Comparison of ENCODE assay signal across 16 cellular contexts in genomic region chr21:45545691-45546531, GRCh38. TPM values are rescaled to one million over a fixed set of nuclear protein-coding genes. Genes with fewer than 3 reads are reported as not detected.
DNase-seq lines count a peak whose midpoint lies in the region; ATAC-seq lines count a peak whose summit lies in the region.
"Had no signal": no experiment of that assay in that cellular context is flagged by ENCODE, and none has a peak within 500 bp of the region (broad histone marks: within the 10 kb centered on the region; RNA-seq: fewer than 3 reads in every experiment).

No MANE protein-coding gene starts in this region.

- peaks cover 15 to 19% (median 17%) of the 10 kb centered on the region in 3 donors for H3K4me1 Mint-ChIP-seq in IgD-negative memory B cell

- peak; percentile 14 for DNase-seq in activated T-cell treated with anti-CD3 and anti-CD28 coated beads, Interleukin-2, amount 50 U/mL, for 1 hour
- no peak for DNase-seq in activated T-cell treated with anti-CD3 and anti-CD28 coated beads for 4 hours
- DNase-seq in left lobe of liver (ENCODE audit: low spot score), result peak; percentile 42
- DNase-seq in sciatic nerve (ENCODE audit: low spot score), result peak; percentile 58
- DNase-seq in superior temporal gyrus (ENCODE audit: extremely low spot score), result no peak
- no peak for DNase-seq in AG20443 (ENCODE audit: low spot score)
- DNase-seq in NCI-H2196 (lab: John Stamatoyannopoulos, UW; ENCODE audit: unreplicated experiment), result no peak
- DNase-seq: activated gamma-delta T cell, DND-41, NCI-H1048, NCI-H2029, NCI-H446 treated with DMSO at 0.1 percent for 48 hours, nephron progenitor cell, SW 1271 had no signal

- no peaks in the 10 kb centered on the region for H3K27me3 Mint-ChIP-seq in IgD-negative memory B cell
- H3K27me3 Mint-ChIP-seq: CD4-positive, alpha-beta memory T cell had no signal

- intact Hi-C loops in sciatic nerve (cut with DNase I), result loop anchor here (5.0 kb wide), 1 partner anchor 91 kb away; no protein-coding TSS in a partner anchor

- H3K27ac Mint-ChIP-seq in IgD-negative memory B cell, result peak overlapping the region in 1 of 3 donors; percentile 33
- H3K27ac Mint-ChIP-seq: nephron progenitor cell had no signal

- no peaks in the 10 kb centered on the region for H3K36me3 Mint-ChIP-seq in IgD-negative memory B cell

- peak overlapping the region; percentile 14 to 69 (median 49) for H3K4me3 Mint-ChIP-seq in IgD-negative memory B cell
- H3K4me3 Mint-ChIP-seq: nephron progenitor cell had no signal

- ATAC-seq in left lobe of liver, result no peak
- no peak for ATAC-seq in sciatic nerve

- no peaks in the 10 kb centered on the region for H3K9me3 Mint-ChIP-seq in IgD-negative memory B cell
- H3K9me3 Mint-ChIP-seq: CD4-positive, alpha-beta memory T cell; nephron progenitor cell had no signal

RNA-seq across cellular contexts. Expression of gene SLC19A1, which starts 3.7 kb away (rescaled TPM):
- polyA plus RNA-seq in IgD-negative memory B cell, result 15.2 TPM
- 13.7 TPM for total RNA-seq in left lobe of liver
- 10.2 TPM for total RNA-seq in sciatic nerve

Comparison
In these comparisons a context has a peak if more than half of its experiments do, and no peak if none do; other contexts are left out.
1. DNase-seq: peak in activated T-cell treated with anti-CD3 and anti-CD28 coated beads, Interleukin-2, amount 50 U/mL, for 1 hour (single experiment), left lobe of liver (single experiment) and sciatic nerve (single experiment); none in activated T-cell treated with anti-CD3 and anti-CD28 coated beads for 4 hours (single experiment), superior temporal gyrus (single experiment), AG20443 (single experiment) and NCI-H2196 (single experiment).